26 cellular contexts compared by ENCODE assay signal in genomic region chr6:36920049-36920448, GRCh38. TPM values are rescaled to one million over a fixed set of nuclear protein-coding genes. Genes with fewer than 3 reads are reported as not detected.
DNase-seq lines count a peak whose midpoint lies in the region; ATAC-seq and TF ChIP-seq lines count a peak whose summit lies in the region.
"Had no signal": no experiment of that assay in that cellular context is flagged by ENCODE, and none has a peak within 500 bp of the region (broad histone marks: within the 10 kb centered on the region; RNA-seq: fewer than 3 reads in every experiment).

No MANE protein-coding gene starts in this region.

- H3K9ac ChIP-seq in GM23248 (no peak overlapping the region), PC-3 (ENCODE audit: low read length) (no peak overlapping the region), stomach smooth muscle (ENCODE audit: low read length in 2 of 2) (no peak overlapping the region)

- H3K36me3 ChIP-seq in GM23248 (ENCODE audit: low read depth) (peaks cover 16% of the 10 kb centered on the region; the same call in 1 of the 2 replicates), PC-3 (ENCODE audit: low read depth, low read length) (peaks cover 5% of the 10 kb centered on the region), stomach smooth muscle (ENCODE audit: control insufficient read depth in 2 of 2, insufficient read depth in 2 of 2, low read length in 2 of 2) (peaks cover 46 to 54% of the 10 kb centered on the region in 2 donors)

- in situ Hi-C loops in GM23248 (cut with MboI) = no loop called here

- H3K9me2 ChIP-seq in GM23248 (ENCODE audit: insufficient read depth) = no peaks in the 10 kb centered on the region
- H3K9me2 ChIP-seq in PC-3 (replicated peaks; ENCODE audit: low read length) = no peaks in the 10 kb centered on the region

- H3K4me3 ChIP-seq in GM23248 (no peak overlapping the region), PC-3 (ENCODE audit: low read length) (no peak overlapping the region), stomach smooth muscle (ENCODE audit: low read length in 2 of 2) (no peak overlapping the region)
- H3K4me3 ChIP-seq: ascending aorta, thoracic aorta had no signal

- no peak for TF ChIP-seq CTCF in PC-3 (conservative IDR thresholded peaks at IDR 0.05; ENCODE audit: low read depth, low read length)

- H3K4me1 ChIP-seq in GM23248 (ENCODE audit: insufficient read depth) (peaks cover 70% of the 10 kb centered on the region), PC-3 (ENCODE audit: insufficient read depth, low read length) (peaks cover 29% of the 10 kb centered on the region), stomach smooth muscle (ENCODE audit: control insufficient read depth, insufficient read depth, low read length) (peaks cover 23% of the 10 kb centered on the region)

- CTCF ChIA-PET in PC-3 (lab: Charles Lee) = no interaction called here

- H4K20me1 ChIP-seq in GM23248 (ENCODE audit: insufficient read depth) (no peaks in the 10 kb centered on the region), PC-3 (ENCODE audit: low read length) (no peaks in the 10 kb centered on the region)

- peaks cover 57% of the 10 kb centered on the region for H3F3A ChIP-seq in GM23248 (ENCODE audit: insufficient read depth)
- H3F3A ChIP-seq in PC-3 (ENCODE audit: low read length, unreplicated experiment) = no peaks in the 10 kb centered on the region

- H3K4me2 ChIP-seq in GM23248 (ENCODE audit: unreplicated experiment) (peak overlapping the region; percentile 57), PC-3 (ENCODE audit: low read length) (peak overlapping the region; percentile 8; the same call in 1 of the 2 replicates)

- POLR2A ChIA-PET in PC-3 (lab: Charles Lee; ENCODE audit: unreplicated experiment) = no interaction called here

- 67 to 68% methylated on average over 4 of the region's 4 CpGs for WGBS in GM23248 (ENCODE audit: low coverage in 1 of 2, low lambda C conversion rate in 2 of 2, missing lambda C conversion rate in 2 of 2), 2 experiments

- DNase-seq in GM23248 = no peak
- DNase-seq in PC-3 = peak; percentile 68
- peak; percentile 49 for DNase-seq in kidney tubule cell (ENCODE audit: low spot score)
- DNase-seq in HuH-7 (ENCODE audit: low spot score) = no peak
- DNase-seq: CD8-positive, alpha-beta T cell; central memory CD4-positive, alpha-beta T cell; glutamatergic neuron; HFFc6; Kasumi-1; naive thymus-derived CD4-positive, alpha-beta T cell; NCI-H1092 treated with DMSO at 0.1 percent for 48 hours; NCI-H1930; NCI-H2227 treated with DMSO at 0.1 percent for 48 hours; NCI-H69; occipital lobe; small intestine; stimulated activated CD4-positive, alpha-beta T cell treated with anti-CD3 and anti-CD28 coated beads, Interleukin-4, amount 100 ng/mL, for 1 hour had no signal

- BruUV-seq in PC-3 (replicated peaks; lab: Mats Ljungman, UMichigan) = no TSS peak

- intact Hi-C loops in PC-3 (cut with micrococcal nuclease) = no loop called here

- H3K9me3 ChIP-seq in GM23248 (ENCODE audit: low read depth) (no peaks in the 10 kb centered on the region), PC-3 (ENCODE audit: low read length) (no peaks in the 10 kb centered on the region), stomach smooth muscle (ENCODE audit: control insufficient read depth in 2 of 2, low read length in 2 of 2) (no peaks in the 10 kb centered on the region)
- H3K9me3 ChIP-seq: ascending aorta, thoracic aorta had no signal

- peak; percentile 81 for ATAC-seq in PC-3
- ATAC-seq in HG03469 (IDR thresholded peaks at IDR 0.05; ENCODE audit: unreplicated experiment) = no peak
- ATAC-seq in HG02852 (IDR thresholded peaks at IDR 0.05; ENCODE audit: unreplicated experiment) = no peak
- ATAC-seq: activated naive CD4-positive, alpha-beta T cell treated with anti-CD3 and anti-CD28 coated beads, Interleukin-2, amount 50 U/mL, for 72 hours; CD8-positive, alpha-beta T cell; naive thymus-derived CD4-positive, alpha-beta T cell; stimulated activated memory B cell treated with anti-CD40 and anti-IgM and Interleukin-4, amounts not matched to agents 10 μg/mL and 1 μg/mL and 100 μg/mL, for 72 hours had no signal

- H2AFZ ChIP-seq in GM23248 (no peak overlapping the region), PC-3 (ENCODE audit: low read length) (no peak overlapping the region)

- H3K27me3 ChIP-seq in GM23248 (replicated peaks; ENCODE audit: insufficient read depth) = no peaks in the 10 kb centered on the region
- H3K27me3 ChIP-seq in PC-3 (ENCODE audit: low read length) = no peaks in the 10 kb centered on the region
- H3K27me3 ChIP-seq in stomach smooth muscle (ENCODE audit: control insufficient read depth in 1 of 2, insufficient read depth in 2 of 2, low read length in 2 of 2) = no peaks in the 10 kb centered on the region
- H3K27me3 ChIP-seq: ascending aorta had no signal

- H3K79me2 ChIP-seq in GM23248 (ENCODE audit: insufficient read depth) (no peaks in the 10 kb centered on the region), PC-3 (ENCODE audit: low read length) (no peaks in the 10 kb centered on the region)

- peak overlapping the region; percentile 54 for H3K27ac ChIP-seq in GM23248
- H3K27ac ChIP-seq in PC-3 (ENCODE audit: low read length) = no peak overlapping the region
- peak overlapping the region; percentile 6 for H3K27ac ChIP-seq in stomach smooth muscle (ENCODE audit: low read length)
- H3K27ac ChIP-seq: thoracic aorta had no signal

RNA-seq across cellular contexts. Expression of gene C6orf89, which starts 34.3 kb away (rescaled TPM):
- 84.0 and 85.5 TPM in 2 replicates for total RNA-seq in GM23248 (2014; rRNA removed; shearing (Covaris generic))
- polyA plus RNA-seq in GM23248 (2016; fragmentation: Nextera tagmentation; extraction: Ambion mirVana) = 73.8 and 73.9 TPM in 2 replicates
- 23.2 and 27.8 TPM in 2 replicates for total RNA-seq in PC-3 (2014; rRNA removed)

RNA-seq across cellular contexts. Expression of gene PI16, which starts 34.5 kb away (rescaled TPM):
- 181 and 227 TPM in 2 replicates for total RNA-seq in GM23248 (2014; rRNA removed; shearing (Covaris generic))
- polyA plus RNA-seq in GM23248 (2016; fragmentation: Nextera tagmentation; extraction: Ambion mirVana) = 390 and 398 TPM in 2 replicates
- 0.07 TPM in 1 of 2 replicates, not detected in the other for total RNA-seq in PC-3 (2014; rRNA removed)
- total RNA-seq: activated T-helper 2 cell treated with anti-CD3 and anti-CD28 coated beads, Interferon-gamma antibody, Interleukin-2, Interleukin-4, amounts not matched to agents 10 μg/mL and 5 μg/mL and 100 μg/mL, durations not matched to agents 14 hours and 24 hours and 36 hours; G401; HFFc6 had no signal

RNA-seq across cellular contexts. Expression of gene PPIL1, which starts 45.4 kb away (rescaled TPM):
- 20.4 and 36.3 TPM in 2 replicates for total RNA-seq in GM23248 (2014; rRNA removed; shearing (Covaris generic))
- 27.1 and 30.5 TPM in 2 replicates for polyA plus RNA-seq in GM23248 (2016; fragmentation: Nextera tagmentation; extraction: Ambion mirVana)
- total RNA-seq in PC-3 (2014; rRNA removed) = 37.3 and 39.9 TPM in 2 replicates

Comparison
In these comparisons a context has a peak if more than half of its experiments do, and no peak if none do; other contexts are left out.
1. DNase-seq: peak in PC-3 (single experiment) and kidney tubule cell (single experiment); none in GM23248 (single experiment) and HuH-7 (single experiment).
2. RNA of gene PI16, which starts 34.5 kb away (total RNA-seq): 181 to 227 TPM in GM23248; 0.07 TPM in PC-3; every median in the first group is over 100 times any median in the second.